14 cellular contexts compared by ENCODE assay signal in the genomic region with DNA sequence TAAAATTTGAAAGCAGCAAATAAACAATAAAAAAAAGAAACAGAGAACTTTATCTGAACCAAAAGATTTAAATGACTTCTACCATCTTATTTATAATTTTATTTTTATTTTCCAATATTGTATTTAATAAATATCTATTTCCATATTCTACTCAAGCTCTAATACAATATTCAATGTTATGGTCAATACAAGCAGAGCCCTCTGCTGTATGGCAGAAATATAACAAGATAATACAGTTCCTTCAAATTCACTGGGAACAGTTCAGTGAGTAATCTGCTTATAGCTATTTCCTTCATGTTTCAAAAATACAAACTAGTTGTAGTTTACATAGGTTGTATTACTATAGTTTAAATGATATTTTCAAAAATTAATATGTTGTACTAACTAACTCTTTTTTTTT.
DNase-seq lines count a peak whose midpoint lies in the region; ATAC-seq, FAIRE-seq and TF ChIP-seq lines count a peak whose summit lies in the region.
"Had no signal": no experiment of that assay in that cellular context is flagged by ENCODE, and none has a peak within 500 bp of the region (broad histone marks: within the 10 kb centered on the region; RNA-seq: fewer than 3 reads in every experiment).

No MANE protein-coding gene starts in this region.

- H3K9me2 ChIP-seq in OCI-LY7 (ENCODE audit: insufficient read depth, low read length): no peaks in the 10 kb centered on the region

- ATAC-seq in GM19351 (IDR thresholded peaks at IDR 0.05; ENCODE audit: unreplicated experiment) (no peak), left lung (no peak)
- ATAC-seq: activated CD4-positive, alpha-beta T cell treated with anti-CD3 and anti-CD28 coated beads for 36 hours had no signal

- no peaks in the 10 kb centered on the region for H3K79me2 ChIP-seq in OCI-LY7 (ENCODE audit: insufficient read depth, low read depth, low read length)

- H4K20me1 ChIP-seq in OCI-LY7 (ENCODE audit: insufficient read depth, low read length): no peaks in the 10 kb centered on the region

- no peaks in the 10 kb centered on the region for H3K4me1 ChIP-seq in BE2C
- H3K4me1 ChIP-seq in OCI-LY7 (ENCODE audit: insufficient read depth, low read length, poor library complexity, severe bottlenecking): no peaks in the 10 kb centered on the region
- H3K4me1 ChIP-seq in left lung: no peaks in the 10 kb centered on the region

- intact Hi-C loops in OCI-LY7 (cut with micrococcal nuclease; ENCODE audit: unreplicated experiment) (no loop called here), left lung (cut with DNase I) (no loop called here)

- BruUV-seq in OCI-LY7 (replicated peaks; lab: Mats Ljungman, UMichigan): no TSS peak

- no peak overlapping the region for H2AFZ ChIP-seq in OCI-LY7 (ENCODE audit: low read length)

- TF ChIP-seq CTCF in BE2C (IDR thresholded peaks at IDR 0.05; ENCODE audit: low read depth, low read length) (peak; percentile 12; the same call in 1 of the 2 replicates), OCI-LY7 (conservative IDR thresholded peaks at IDR 0.05; ENCODE audit: low read length) (0 out of 2 replicates have a peak, but pooled peaks have one; percentile 23), epithelial cell of esophagus (IDR thresholded peaks at IDR 0.05; ENCODE audit: insufficient read depth, low read depth, low read length, missing control alignments) (no peak), GM13976 (IDR thresholded peaks at IDR 0.05; ENCODE audit: borderline replicate concordance, control extremely low read depth, extremely low read depth, insufficient read depth, missing control alignments) (no peak), left lung (IDR thresholded peaks at IDR 0.05) (no peak)

- H3K4me2 ChIP-seq in OCI-LY7 (ENCODE audit: low read length): no peak overlapping the region

- H3K4me3 ChIP-seq in BE2C (ENCODE audit: low read depth, low read length): no peak overlapping the region
- no peak overlapping the region for H3K4me3 ChIP-seq in OCI-LY7 (ENCODE audit: low read depth, low read length, poor library complexity, severe bottlenecking)
- no peak overlapping the region for H3K4me3 ChIP-seq in epithelial cell of esophagus (ENCODE audit: low read length)
- H3K4me3 ChIP-seq in left lung: no peak overlapping the region

- no peak overlapping the region for H3K27ac ChIP-seq in OCI-LY7 (ENCODE audit: low read depth, low read length, poor library complexity, severe bottlenecking)
- H3K27ac ChIP-seq in left lung: no peak overlapping the region

- H3K36me3 ChIP-seq in BE2C (no peaks in the 10 kb centered on the region), OCI-LY7 (ENCODE audit: insufficient read depth, low read length) (no peaks in the 10 kb centered on the region), left lung (no peaks in the 10 kb centered on the region)

- CTCF ChIA-PET in OCI-LY7 (lab: Charles Lee; ENCODE audit: unreplicated experiment): no interaction called here

- peak; percentile 8 for DNase-seq in A172 (ENCODE audit: low spot score)
- DNase-seq in BE2C: no peak
- no peak for DNase-seq in OCI-LY7 (ENCODE audit: low spot score)
- DNase-seq in epithelial cell of esophagus (ENCODE audit: low read depth): peak; percentile 12
- no peak for DNase-seq in urothelium cell line (ENCODE audit: low spot score)
- no peak for DNase-seq in GM13976 (ENCODE audit: low spot score)
- DNase-seq in left lung: no peak
- DNase-seq: activated CD4-positive, alpha-beta T cell treated with anti-CD3 and anti-CD28 coated beads for 36 hours; activated T-cell treated with anti-CD3 and anti-CD28 coated beads, Interleukin-2, amount 50 U/mL, for 48 hours; H7; NCI-H510A; nucleus accumbens; substantia nigra had no signal

- in situ Hi-C loops in GM13976 (cut with MboI; ENCODE audit: low sequenced_read_pairs, unreplicated experiment): no loop called here

- FAIRE-seq in urothelium cell line (lab: Jason Lieb, UNC): no peak

- POLR2A ChIA-PET in OCI-LY7 (lab: Charles Lee): interaction anchor here (0.5 kb wide), 1 partner anchor 174 kb away, joined by 3 read pairs; no protein-coding TSS in a partner anchor

- H3K9me3 ChIP-seq in BE2C (no peaks in the 10 kb centered on the region), OCI-LY7 (ENCODE audit: low read length) (0 out of 2 replicates have a peak, but pooled peaks cover 3% of the 10 kb centered on the region), left lung (peaks cover 0 to 10% of the 10 kb centered on the region in 2 donors)

- no peaks in the 10 kb centered on the region for H3K27me3 ChIP-seq in BE2C
- no peaks in the 10 kb centered on the region for H3K27me3 ChIP-seq in left lung

Comparison
In these comparisons a context has a peak if more than half of its experiments do, and no peak if none do; other contexts are left out.
1. DNase-seq: peak in A172 (single experiment) and epithelial cell of esophagus (single experiment); none in BE2C (single experiment), OCI-LY7 (single experiment), urothelium cell line (single experiment), GM13976 (single experiment) and left lung (0 of 2).
2. CTCF ChIP-seq: peak in BE2C (single experiment) and OCI-LY7 (single experiment); none in epithelial cell of esophagus (single experiment), GM13976 (single experiment) and left lung (0 of 2).